In the genomic region with DNA sequence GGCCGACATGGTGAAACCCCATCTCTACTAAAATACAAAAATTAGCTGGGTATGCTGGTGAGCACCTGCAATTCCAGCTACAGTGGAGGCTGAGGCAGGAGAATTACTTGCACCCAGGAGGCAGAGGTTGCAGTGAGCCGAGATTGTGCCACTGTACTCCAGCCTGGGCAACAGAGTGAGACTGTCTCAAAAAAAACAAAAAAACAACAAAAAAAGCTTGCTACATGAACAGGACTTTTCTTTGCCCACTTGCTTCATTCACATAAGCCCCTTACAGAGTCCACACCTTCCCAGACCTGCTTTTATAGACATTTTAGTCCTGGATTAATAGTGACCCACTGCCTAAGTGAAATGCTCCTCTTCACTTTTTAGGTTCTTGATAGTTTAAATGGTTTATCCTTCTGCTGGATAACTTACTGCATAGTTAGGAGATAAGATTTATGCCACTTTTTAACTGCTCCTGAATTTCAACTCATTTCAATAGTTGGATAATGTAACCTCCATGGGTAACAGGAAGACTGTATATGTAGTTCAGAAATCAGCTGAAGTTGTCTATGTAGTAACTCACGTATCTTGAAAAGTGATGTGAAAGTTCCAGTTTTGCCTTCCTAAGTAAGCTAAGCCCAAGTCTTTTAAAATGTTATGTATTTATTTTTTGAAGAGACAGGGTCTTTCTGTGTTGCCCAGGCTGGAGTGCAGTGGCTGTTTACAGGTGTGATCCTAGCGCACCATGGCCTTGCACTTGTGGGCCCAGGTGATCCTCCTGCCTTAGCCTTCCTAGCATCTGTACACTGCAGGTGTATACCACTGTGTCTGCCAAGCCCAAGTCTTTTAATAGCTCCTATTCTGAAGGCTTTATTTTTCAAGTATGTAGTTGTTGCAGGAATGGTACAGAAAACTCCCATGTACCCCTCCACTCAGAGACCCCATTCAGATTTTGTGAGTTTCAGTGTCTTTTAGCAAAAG, we compare ENCODE assay signal across 17 cellular contexts. TPM values are rescaled to one million over a fixed set of nuclear protein-coding genes. Genes with fewer than 3 reads are reported as not detected.
DNase-seq lines count a peak whose midpoint lies in the region; ATAC-seq and TF ChIP-seq lines count a peak whose summit lies in the region.
"Had no signal": no experiment of that assay in that cellular context is flagged by ENCODE, and none has a peak within 500 bp of the region (broad histone marks: within the 10 kb centered on the region; RNA-seq: fewer than 3 reads in every experiment).

No MANE protein-coding gene starts in this region.

- no peaks in the 10 kb centered on the region for H4K20me1 ChIP-seq in osteoblast (ENCODE audit: insufficient read depth, low read length)

- peaks cover 14% of the 10 kb centered on the region for H3K79me2 ChIP-seq in osteoblast (ENCODE audit: insufficient read depth, low read length)

- DNase-seq in activated naive CD4-positive, alpha-beta T cell treated with anti-CD3 and anti-CD28 coated beads for 36 hours = no peak
- no peak for DNase-seq in activated naive CD4-positive, alpha-beta T cell treated with anti-CD3 and anti-CD28 coated beads, Interleukin-2, amount 50 U/mL, for 16 hours
- DNase-seq in osteoblast (ENCODE audit: insufficient read length, low spot score, missing footprints) (peak; percentile 15), NCI-H2227 treated with DMSO at 0.1 percent for 48 hours (lab: John Stamatoyannopoulos, UW) (no peak)
- no peak for DNase-seq in stimulated activated CD4-positive, alpha-beta T cell treated with anti-CD3 and anti-CD28 coated beads, Interleukin-4, amount 100 ng/mL, for 24 hours
- DNase-seq in stimulated activated CD4-positive, alpha-beta T cell treated with anti-CD3 and anti-CD28 coated beads, Interleukin-4, amount 100 ng/mL, for 1 hour = no peak
- DNase-seq: activated CD4-positive, alpha-beta T cell treated with anti-CD3 and anti-CD28 coated beads, Interleukin-2, amount 10 ng/mL, durations not matched to agents 7 days and 5 days; foreskin fibroblast; IMR-90; kidney glomerular epithelial cell; MM.1S; NCI-H2029; right cardiac atrium; SJCRH30; uterus had no signal

- no peak overlapping the region for H3K4me3 Mint-ChIP-seq in activated naive CD4-positive, alpha-beta T cell treated with anti-CD3 and anti-CD28 coated beads for 36 hours
- no peak overlapping the region for H3K4me3 Mint-ChIP-seq in activated T-helper 17 cell treated with anti-CD3 and anti-CD28 coated beads, Interleukin-2, amount 50 U/mL, for 72 hours
- H3K4me3 Mint-ChIP-seq: activated CD4-positive, alpha-beta T cell treated with anti-CD3 and anti-CD28 coated beads, Interleukin-2, amount 10 ng/mL, durations not matched to agents 7 days and 5 days had no signal

- no peak overlapping the region for H3K4me2 ChIP-seq in osteoblast (ENCODE audit: insufficient read depth, low read length)

- no peak for ATAC-seq in activated T-helper 17 cell treated with anti-CD3 and anti-CD28 coated beads, Interleukin-2, amount 50 U/mL, for 72 hours (replicated peaks)

- CTCF ChIA-PET in activated naive CD4-positive, alpha-beta T cell treated with anti-CD3 and anti-CD28 coated beads for 36 hours (lab: Charles Lee) = interaction anchor here (1.0 to 1.4 kb wide), 2 partner anchors 15 to 22 kb away, joined by 6 read pairs; no protein-coding TSS in a partner anchor

- peaks cover 24% of the 10 kb centered on the region for H3K36me3 Mint-ChIP-seq in activated naive CD4-positive, alpha-beta T cell treated with anti-CD3 and anti-CD28 coated beads for 36 hours (ENCODE audit: low read depth)
- H3K36me3 Mint-ChIP-seq in activated T-helper 17 cell treated with anti-CD3 and anti-CD28 coated beads, Interleukin-2, amount 50 U/mL, for 72 hours (ENCODE audit: low read depth) = peaks cover 94% of the 10 kb centered on the region

- H3K27me3 Mint-ChIP-seq in activated naive CD4-positive, alpha-beta T cell treated with anti-CD3 and anti-CD28 coated beads for 36 hours (ENCODE audit: low read depth) = no peaks in the 10 kb centered on the region
- no peaks in the 10 kb centered on the region for H3K27me3 Mint-ChIP-seq in activated T-helper 17 cell treated with anti-CD3 and anti-CD28 coated beads, Interleukin-2, amount 50 U/mL, for 72 hours
- H3K27me3 Mint-ChIP-seq: activated CD4-positive, alpha-beta T cell treated with anti-CD3 and anti-CD28 coated beads, Interleukin-2, amount 10 ng/mL, durations not matched to agents 7 days and 5 days had no signal

- peaks cover 13% of the 10 kb centered on the region for H3K4me1 Mint-ChIP-seq in activated naive CD4-positive, alpha-beta T cell treated with anti-CD3 and anti-CD28 coated beads for 36 hours (ENCODE audit: low read depth)
- peaks cover 9% of the 10 kb centered on the region for H3K4me1 Mint-ChIP-seq in activated T-helper 17 cell treated with anti-CD3 and anti-CD28 coated beads, Interleukin-2, amount 50 U/mL, for 72 hours

- peaks cover 14% of the 10 kb centered on the region for H3K4me1 ChIP-seq in osteoblast (ENCODE audit: insufficient read depth, low read length)
- H3K4me1 ChIP-seq: SJCRH30 had no signal

- H3K4me3 ChIP-seq in osteoblast (ENCODE audit: insufficient read depth, low read length) = no peak overlapping the region
- H3K4me3 ChIP-seq: SJCRH30, uterus had no signal

- no peak overlapping the region for H2AFZ ChIP-seq in osteoblast (ENCODE audit: low read length)

- peak overlapping the region; percentile 28 for H3K27ac Mint-ChIP-seq in activated naive CD4-positive, alpha-beta T cell treated with anti-CD3 and anti-CD28 coated beads for 36 hours
- peak overlapping the region; percentile 18 for H3K27ac Mint-ChIP-seq in activated T-helper 17 cell treated with anti-CD3 and anti-CD28 coated beads, Interleukin-2, amount 50 U/mL, for 72 hours

- H3K27me3 ChIP-seq in osteoblast (ENCODE audit: insufficient read depth, low read length) = no peaks in the 10 kb centered on the region
- H3K27me3 ChIP-seq: SJCRH30, uterus had no signal

- no peaks in the 10 kb centered on the region for H3K9me3 ChIP-seq in osteoblast (ENCODE audit: low read depth, low read length)
- H3K9me3 ChIP-seq: SJCRH30, uterus had no signal

- H3K9me3 Mint-ChIP-seq in activated naive CD4-positive, alpha-beta T cell treated with anti-CD3 and anti-CD28 coated beads for 36 hours = no peaks in the 10 kb centered on the region
- no peaks in the 10 kb centered on the region for H3K9me3 Mint-ChIP-seq in activated T-helper 17 cell treated with anti-CD3 and anti-CD28 coated beads, Interleukin-2, amount 50 U/mL, for 72 hours
- H3K9me3 Mint-ChIP-seq: activated CD4-positive, alpha-beta T cell treated with anti-CD3 and anti-CD28 coated beads, Interleukin-2, amount 10 ng/mL, durations not matched to agents 7 days and 5 days had no signal

- H3K27ac ChIP-seq in osteoblast (ENCODE audit: low read depth, low read length) = no peak overlapping the region
- H3K27ac ChIP-seq: SJCRH30, uterus had no signal

- no peak for TF ChIP-seq CTCF in osteoblast (IDR thresholded peaks at IDR 0.05; ENCODE audit: extremely low read depth, low read depth, low read length)

- peaks cover 34% of the 10 kb centered on the region for H3K36me3 ChIP-seq in osteoblast (ENCODE audit: insufficient read depth, low read length)
- H3K36me3 ChIP-seq: uterus had no signal

- TF ChIP-seq POLR2A in GM19193 (IDR thresholded peaks at IDR 0.05; ENCODE audit: extremely low read depth, insufficient read depth, insufficient read length) = peak; percentile 38

- intact Hi-C loops in activated naive CD4-positive, alpha-beta T cell treated with anti-CD3 and anti-CD28 coated beads for 36 hours (cut with micrococcal nuclease) = no loop called here

RNA-seq across cellular contexts. Expression of a gene that starts 19.7 kb away (rescaled TPM):
- 100 to 1,000 TPM; 397 to 400 TPM for total RNA-seq in activated naive CD4-positive, alpha-beta T cell treated with anti-CD3 and anti-CD28 coated beads for 36 hours
- 100 to 1,000 TPM; 263 to 402 TPM for total RNA-seq in activated T-helper 17 cell treated with anti-CD3 and anti-CD28 coated beads, Interleukin-2, amount 50 U/mL, for 72 hours
- total RNA-seq in osteoblast = 101 and 115 TPM in 2 replicates
